Comparison of ENCODE assay signal across 7 cellular contexts in the genomic region with DNA sequence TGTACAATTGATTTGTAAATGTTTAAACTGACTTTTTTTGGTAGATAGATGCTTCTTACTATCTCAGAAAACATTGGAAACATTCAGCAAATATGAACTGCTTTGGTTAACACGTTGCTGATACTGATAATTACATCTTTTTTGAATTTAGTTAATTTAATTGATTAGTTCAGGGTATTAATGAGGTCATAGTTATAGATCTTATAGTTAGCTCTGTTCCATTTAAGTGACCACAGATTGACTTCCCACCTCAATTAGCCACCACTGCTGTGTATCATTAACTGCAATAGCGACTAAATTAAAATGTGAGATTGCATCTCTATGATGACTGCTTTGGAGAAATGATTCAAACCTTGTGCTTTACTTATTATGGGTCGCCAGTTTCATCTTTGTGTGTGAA.
"Had no signal": no experiment of that assay in that cellular context is flagged by ENCODE, and none has a peak within 500 bp of the region (broad histone marks: within the 10 kb centered on the region; RNA-seq: fewer than 3 reads in every experiment).

No MANE protein-coding gene starts in this region.

- FAIRE-seq: G401.6, GM12891, GM12892, GM18507, GM19239 had no signal

- DNase-seq: GDM1, GF-D8 had no signal
